Comparison of ENCODE assay signal across 8 cellular contexts in the genomic region with DNA sequence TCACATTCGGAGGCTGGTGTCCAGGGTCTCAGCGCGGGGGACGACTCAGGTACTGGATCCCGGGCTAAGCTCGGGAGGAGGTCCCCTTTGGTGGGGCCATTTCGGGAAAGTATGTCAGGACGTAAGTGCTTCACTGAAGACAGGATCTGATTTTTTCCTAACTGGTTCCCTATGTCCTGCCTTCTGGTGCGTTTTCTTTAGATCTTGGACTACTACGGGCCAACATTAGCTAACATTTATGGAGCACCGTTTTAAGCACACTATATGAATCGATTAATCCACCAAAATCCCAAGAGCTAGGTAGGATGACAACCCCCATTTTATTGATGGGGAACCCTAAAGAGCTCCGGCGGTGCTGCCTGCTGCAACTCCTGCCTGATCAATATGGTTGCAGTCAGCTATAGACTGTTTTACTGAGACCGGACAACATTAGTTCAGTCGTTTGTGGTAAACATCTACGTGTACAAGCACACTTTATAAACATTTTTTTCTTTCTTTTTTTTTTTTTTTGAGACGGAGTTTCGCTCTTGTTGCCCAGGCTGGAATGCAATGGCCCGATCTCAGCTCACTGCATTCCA.
DNase-seq lines count a peak whose midpoint lies in the region; ATAC-seq and TF ChIP-seq lines count a peak whose summit lies in the region.

No MANE protein-coding gene starts in this region.

- H3K4me3 ChIP-seq in SK-N-MC, result peak overlapping the region; percentile 94
- H3K4me3 ChIP-seq in fibroblast of pulmonary artery (replicated peaks; ENCODE audit: low read depth, low read length), result peak overlapping the region; percentile 82
- H3K4me3 ChIP-seq in retinal pigment epithelial cell (ENCODE audit: low read length), result peak overlapping the region; percentile 100

- H3K9ac ChIP-seq in SK-N-MC (ENCODE audit: insufficient read length), result peak overlapping the region; percentile 99

- DNase-seq in SIG-M5 treated with dmso at 0.1 percent for 504 hours (lab: John Stamatoyannopoulos, UW; ENCODE audit: unreplicated experiment), result peak; percentile 30
- DNase-seq in SIG-M5 (lab: John Stamatoyannopoulos, UW), result no peak
- DNase-seq in SK-N-MC (ENCODE audit: low read depth, low spot score), result no peak
- peak; percentile 23 for DNase-seq in fibroblast of pulmonary artery (ENCODE audit: low read depth)
- DNase-seq in retinal pigment epithelial cell (ENCODE audit: low read depth), result no peak
- DNase-seq in HPDE6-E6E7 (ENCODE audit: extremely low spot score), result no peak
- DNase-seq in activated effector memory CD4-positive, alpha-beta T cell treated with anti-CD3 and anti-CD28 coated beads, Interleukin-2, amount 50 U/mL, for 16 hours, result no peak

- no peak for TF ChIP-seq CTCF in fibroblast of pulmonary artery (IDR thresholded peaks at IDR 0.05; ENCODE audit: low read length, missing control alignments)
- TF ChIP-seq CTCF in retinal pigment epithelial cell (conservative IDR thresholded peaks at IDR 0.05; ENCODE audit: low read depth, low read length), result no peak

- H3K36me3 ChIP-seq in SK-N-MC (ENCODE audit: insufficient read depth, low read length), result peaks cover 58% of the 10 kb centered on the region

- no peak for ATAC-seq in GM21360 (IDR thresholded peaks at IDR 0.05; ENCODE audit: unreplicated experiment)

- peak overlapping the region; percentile 94 for H3K27ac ChIP-seq in SK-N-MC

- H3K9me3 ChIP-seq in SK-N-MC (ENCODE audit: low read depth, low read length), result no peaks in the 10 kb centered on the region

Comparison
In these comparisons a context has a peak if more than half of its experiments do, and no peak if none do; other contexts are left out.
1. DNase-seq: peak in SIG-M5 treated with dmso at 0.1 percent for 504 hours (single experiment) and fibroblast of pulmonary artery (single experiment); none in SIG-M5 (single experiment), SK-N-MC (single experiment), retinal pigment epithelial cell (single experiment), HPDE6-E6E7 (single experiment) and activated effector memory CD4-positive, alpha-beta T cell treated with anti-CD3 and anti-CD28 coated beads, Interleukin-2, amount 50 U/mL, for 16 hours (single experiment).
2. Peak in every context shown above with its lines, with median percentiles within 50 percentile points of each other: H3K4me3 ChIP-seq.